ENCODE assay signal across 13 cellular contexts in the genomic region with DNA sequence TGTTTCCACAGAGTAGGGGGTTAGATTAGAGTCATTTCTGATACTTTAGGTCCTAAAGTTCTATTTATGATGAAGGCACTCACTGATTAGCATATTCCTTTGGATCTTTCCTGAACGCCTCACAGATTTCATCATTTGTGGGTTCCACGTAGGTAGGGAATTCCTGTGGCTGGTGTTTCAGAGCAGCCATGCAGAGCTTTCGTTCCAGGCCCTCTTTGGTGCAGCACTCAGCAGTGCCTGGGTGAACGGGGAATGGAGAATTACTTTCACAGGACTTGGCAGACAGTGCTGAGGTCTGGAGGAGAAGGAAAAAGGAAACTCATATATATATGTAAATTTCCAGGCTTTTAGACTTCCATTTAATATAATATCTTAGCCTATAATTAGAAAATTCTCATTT.
DNase-seq lines count a peak whose midpoint lies in the region.
"Had no signal": no experiment of that assay in that cellular context is flagged by ENCODE, and none has a peak within 500 bp of the region (broad histone marks: within the 10 kb centered on the region; RNA-seq: fewer than 3 reads in every experiment).

No MANE protein-coding gene starts in this region.

- DNase-seq in ELR (ENCODE audit: low read depth) (peak; percentile 49), RPMI8226 (peak; percentile 3), fibroblast of peridontal ligament (ENCODE audit: extremely low read depth) (peak; percentile 9), non-pigmented ciliary epithelial cell (ENCODE audit: low read depth) (peak; percentile 20), NAMALWA (ENCODE audit: low spot score) (no peak), DMS53 treated with DMSO at 0.1 percent for 48 hours (lab: John Stamatoyannopoulos, UW; ENCODE audit: unreplicated experiment) (no peak), midbrain (lab: John Stamatoyannopoulos, UW) (no peak), Kasumi-1 (lab: John Stamatoyannopoulos, UW) (no peak)
- DNase-seq: Calu3, hippocampal formation, NCI-H1417, NCI-H2171 treated with DMSO at 0.1 percent for 48 hours, right lobe of liver had no signal

Comparison
In these comparisons a context has a peak if more than half of its experiments do, and no peak if none do; other contexts are left out.
1. DNase-seq: peak in ELR (single experiment), RPMI8226 (single experiment), fibroblast of peridontal ligament (single experiment) and non-pigmented ciliary epithelial cell (single experiment); none in NAMALWA (single experiment), DMS53 treated with DMSO at 0.1 percent for 48 hours (single experiment), midbrain (single experiment) and Kasumi-1 (0 of 2).